15 cellular contexts compared by ENCODE assay signal in genomic region chr2:23423062-23423872, GRCh38. TPM values are rescaled to one million over a fixed set of nuclear protein-coding genes. Genes with fewer than 3 reads are reported as not detected.
A peak's percentile ranks its signal among the peaks of the same experiment; 100 is the strongest.
DNase-seq lines count a peak whose midpoint lies in the region; ATAC-seq and TF ChIP-seq lines count a peak whose summit lies in the region.
"Had no signal": no experiment of that assay in that cellular context is flagged by ENCODE, and none has a peak within 500 bp of the region (broad histone marks: within the 10 kb centered on the region; RNA-seq: fewer than 3 reads in every experiment).

No MANE protein-coding gene starts in this region.

- WGBS in gastroesophageal sphincter (ENCODE audit: low coverage in 1 of 2), 2 donors, result 84 to 90% methylated on average over 8 to 16 of the region's 31 CpGs
- no CpG with 5 or more reads among the region's 31 CpGs for WGBS in neuronal stem cell (ENCODE audit: extremely low coverage in 2 of 2, insufficient read length in 2 of 2, insufficient replicate concordance in 1 of 2), 2 donors

- no peaks in the 10 kb centered on the region for H3K79me1 ChIP-seq in neuronal stem cell (ENCODE audit: low read depth, low read length)

- DNase-seq in A673 (ENCODE audit: low spot score) (no peak), SK-N-DZ (ENCODE audit: low spot score) (peak; percentile 38), neuronal stem cell (ENCODE audit: low spot score) (no peak), putamen (ENCODE audit: low spot score) (no peak), NCI-H526 treated with DMSO at 0.1 percent for 48 hours (lab: John Stamatoyannopoulos, UW) (no peak), BE2C (no peak)
- DNase-seq: activated CD4-positive, alpha-beta T cell treated with anti-CD3 and anti-CD28 coated beads, Interleukin-2, amount 50 U/mL, for 4 hours; activated gamma-delta T cell treated with Interleukin-2 at 50 U/mL for 16 hours; C1 segment of cervical spinal cord; right cardiac atrium; stimulated activated naive CD8-positive, alpha-beta T cell treated with anti-CD3 and anti-CD28 coated beads, Interleukin-15, amount 100 ng/mL, for 72 hours had no signal

- H3K4me1 ChIP-seq in A673 (ENCODE audit: insufficient read depth, low read length, poor library complexity, severe bottlenecking) (peaks cover 31% of the 10 kb centered on the region), gastroesophageal sphincter (peaks cover 0 to 89% (median 25%) of the 10 kb centered on the region in 3 donors), neuronal stem cell (ENCODE audit: control insufficient read depth in 2 of 2, insufficient read depth in 1 of 2, low read depth in 1 of 2, low read length in 2 of 2) (peaks cover 10 to 20% of the 10 kb centered on the region in 2 donors), BE2C (no peaks in the 10 kb centered on the region)

- intact Hi-C loops in A673 (cut with micrococcal nuclease; ENCODE audit: unreplicated experiment), result no loop called here

- POLR2A ChIA-PET in A673 (lab: Charles Lee; ENCODE audit: low non-redundant PET), result no interaction called here

- TF ChIP-seq CTCF in A673 (conservative IDR thresholded peaks at IDR 0.05; ENCODE audit: low read depth, low read length), result no peak
- TF ChIP-seq CTCF in gastroesophageal sphincter (IDR thresholded peaks at IDR 0.05), result no peak
- no peak for TF ChIP-seq CTCF in BE2C (IDR thresholded peaks at IDR 0.05; ENCODE audit: low read depth, low read length)

- H3K36me3 ChIP-seq in A673 (ENCODE audit: insufficient read depth, low read length, poor library complexity, severe bottlenecking) (no peaks in the 10 kb centered on the region), gastroesophageal sphincter (no peaks in the 10 kb centered on the region), neuronal stem cell (replicated peaks in 1 of 2; ENCODE audit: control insufficient read depth in 2 of 2, insufficient read depth in 2 of 2, low read length in 2 of 2) (no peaks in the 10 kb centered on the region), BE2C (no peaks in the 10 kb centered on the region)
- H3K36me3 ChIP-seq: adrenal gland had no signal

- no peak overlapping the region for H2BK120ac ChIP-seq in neuronal stem cell (ENCODE audit: low read depth, low read length)

- H2BK15ac ChIP-seq in neuronal stem cell (ENCODE audit: low read length), result no peak overlapping the region

- no peaks in the 10 kb centered on the region for H3K27me3 ChIP-seq in A673 (replicated peaks; ENCODE audit: insufficient read depth, low read depth, low read length, poor library complexity)
- H3K27me3 ChIP-seq in gastroesophageal sphincter, result no peaks in the 10 kb centered on the region
- H3K27me3 ChIP-seq in neuronal stem cell (ENCODE audit: control insufficient read depth in 3 of 3, insufficient read depth in 3 of 3, low read depth in 1 of 3, low read length in 3 of 3), result no peaks in the 10 kb centered on the region
- H3K27me3 ChIP-seq in BE2C, result no peaks in the 10 kb centered on the region
- H3K27me3 ChIP-seq: adrenal gland had no signal

- no peak overlapping the region for H2AK5ac ChIP-seq in neuronal stem cell (ENCODE audit: low read depth, low read length)

- no peak overlapping the region for H3K9ac ChIP-seq in neuronal stem cell (ENCODE audit: low read depth, low read length, poor library complexity)

- H3K18ac ChIP-seq in neuronal stem cell (ENCODE audit: low read length), result peak overlapping the region; percentile 69

- peak overlapping the region; percentile 18 for H2BK12ac ChIP-seq in neuronal stem cell (ENCODE audit: low read length)

- TF ChIP-seq POLR2A in gastroesophageal sphincter (IDR thresholded peaks at IDR 0.05), result no peak

- H3K27ac ChIP-seq in A673 (ENCODE audit: low read depth, low read length, poor library complexity, severe bottlenecking) (peak overlapping the region; percentile 70), gastroesophageal sphincter (peak overlapping the region in 3 of 4 donors; percentile 30 to 67 (median 53)), neuronal stem cell (replicated peaks; ENCODE audit: low read length) (peak overlapping the region; percentile 35)
- H3K27ac ChIP-seq: VCaP had no signal

- no peak overlapping the region for H3K14ac ChIP-seq in neuronal stem cell (ENCODE audit: low read length)

- ATAC-seq in gastroesophageal sphincter (no peak), GM18519 (IDR thresholded peaks at IDR 0.05; ENCODE audit: low FRiP score, unreplicated experiment) (no peak)
- ATAC-seq: right cardiac atrium; stimulated activated naive CD8-positive, alpha-beta T cell treated with anti-CD3 and anti-CD28 coated beads, Interleukin-15, amount 100 ng/mL, for 72 hours had no signal

- no peak overlapping the region for H3K4me2 ChIP-seq in neuronal stem cell (ENCODE audit: insufficient read depth, low read length, poor library complexity, severe bottlenecking)

- no TSS peak for BruUV-seq in A673 (replicated peaks; lab: Mats Ljungman, UMichigan)

- no peak overlapping the region for H4K91ac ChIP-seq in neuronal stem cell (ENCODE audit: low read depth, low read length, poor library complexity)

- no peak overlapping the region for H4K8ac ChIP-seq in neuronal stem cell (ENCODE audit: low read depth, low read length)

- H2BK5ac ChIP-seq in neuronal stem cell (ENCODE audit: low read length), result peak overlapping the region; percentile 9

- H3K4me3 ChIP-seq in A673 (ENCODE audit: low read depth, low read length, poor library complexity, severe bottlenecking) (no peak overlapping the region), gastroesophageal sphincter (no peak overlapping the region), neuronal stem cell (ENCODE audit: low read length in 2 of 2) (no peak overlapping the region), BE2C (ENCODE audit: low read depth, low read length) (no peak overlapping the region)
- H3K4me3 ChIP-seq: adrenal gland had no signal

- H3K23ac ChIP-seq in neuronal stem cell (ENCODE audit: low read depth, low read length, poor library complexity), result no peak overlapping the region

- H3K4ac ChIP-seq in neuronal stem cell (ENCODE audit: low read length), result no peak overlapping the region

- H3K9me3 ChIP-seq in A673 (ENCODE audit: low read depth, low read length, poor library complexity, severe bottlenecking) (no peaks in the 10 kb centered on the region), gastroesophageal sphincter (no peaks in the 10 kb centered on the region), neuronal stem cell (replicated peaks in 1 of 2; ENCODE audit: control insufficient read depth in 2 of 2, insufficient read depth in 1 of 2, low read depth in 1 of 2, low read length in 2 of 2) (peaks cover 0 to 2% of the 10 kb centered on the region in 2 donors), BE2C (no peaks in the 10 kb centered on the region)
- H3K9me3 ChIP-seq: adrenal gland had no signal

- CTCF ChIA-PET in A673 (lab: Charles Lee), result interaction anchor here (0.6 kb wide), 1 partner anchor 499 kb away, joined by 3 read pairs; no protein-coding TSS in a partner anchor

- H2AFZ ChIP-seq in neuronal stem cell (ENCODE audit: low read length), result peak overlapping the region; percentile 12

- no peak for TF ChIP-seq EP300 in gastroesophageal sphincter (IDR thresholded peaks at IDR 0.05)

RNA-seq across cellular contexts. Expression of gene KLHL29, which starts 38.3 kb away (rescaled TPM):
- total RNA-seq in A673 (2021), result 11.0 and 12.2 TPM in 2 replicates
- polyA plus RNA-seq in SK-N-DZ (2014; cell fraction: cytosol; rRNA removed), result 7.1 and 7.6 TPM in 2 replicates
- polyA plus RNA-seq in SK-N-DZ (2014; cell fraction: nucleus; rRNA removed), result 8.7 and 13.2 TPM in 2 replicates
- total RNA-seq in gastroesophageal sphincter, result 10 to 100 TPM; 15.2 to 31.5 (median 24.2) TPM
- polyA plus RNA-seq in neuronal stem cell (2013, experiment 1 of 2), result 3.0 TPM
- 3.0 TPM for polyA plus RNA-seq in neuronal stem cell (2013, experiment 2 of 2)
- polyA plus RNA-seq in BE2C (2012; ENCODE audit: insufficient read depth, insufficient read length, low read depth), result 5.9 TPM
